30 cellular contexts compared by ENCODE assay signal in genomic region chrX:135509885-135510284, GRCh38.
"Had no signal": no experiment of that assay in that cellular context is flagged by ENCODE, and none has a peak within 500 bp of the region (broad histone marks: within the 10 kb centered on the region; RNA-seq: fewer than 3 reads in every experiment).

No MANE protein-coding gene starts in this region.

- H3K4me1 ChIP-seq: adrenal gland, Peyer's patch had no signal

- DNase-seq: activated B cell treated with CpG ODN at 0.5 μM for 24 hours; activated CD4-positive, alpha-beta memory T cell treated with anti-CD3 and anti-CD28 coated beads for 36 hours; activated CD4-positive, alpha-beta T cell treated with anti-CD3 and anti-CD28 coated beads for 4 hours; activated CD4-positive, alpha-beta T cell treated with anti-CD3 and anti-CD28 coated beads, Interleukin-2, amount 50 U/mL, for 1 hour; activated CD4-positive, CD25-positive, alpha-beta regulatory T cell treated with anti-CD3 and anti-CD28 coated beads, Interleukin-2, amount 50 U/mL, for 72 hours; activated CD8-positive, alpha-beta memory T cell treated with anti-CD3 and anti-CD28 coated beads, Interleukin-2, amount 50 U/mL, for 4 hours; activated gamma-delta T cell treated with Interleukin-2 at 50 U/mL for 16 hours; activated naive CD4-positive, alpha-beta T cell treated with anti-CD3 and anti-CD28 coated beads for 36 hours; activated T-cell treated with anti-CD3 and anti-CD28 coated beads for 4 hours; activated T-cell treated with anti-CD3 and anti-CD28 coated beads, Interleukin-2, amount 50 U/mL, for 4 hours; adrenal gland; NCI-H1092 treated with DMSO at 0.1 percent for 48 hours; NCI-H1417; NCI-H146; NCI-H187; NCI-H2029 treated with DMSO at 0.1 percent for 48 hours; NCI-H2107; NCI-H2171; NCI-H510A; NCI-H526; NCI-H774; PC-3; Peyer's patch; RPMI8226; SW 1271; T-helper 1 cell; T-helper 2 cell; T-helper 9 cell had no signal

- H3K9me3 ChIP-seq: adrenal gland, Peyer's patch had no signal

- H3K27ac ChIP-seq: adrenal gland, Peyer's patch, VCaP had no signal

- H3K27me3 ChIP-seq: adrenal gland, Peyer's patch had no signal

- ATAC-seq: activated naive CD4-positive, alpha-beta T cell treated with anti-CD3 and anti-CD28 coated beads, Interleukin-2, amount 50 U/mL, for 72 hours; activated T-cell treated with anti-CD3 and anti-CD28 coated beads, Interleukin-2, amount 50 U/mL, for 4 hours; PC-3 had no signal

- H3K36me3 ChIP-seq: adrenal gland, Peyer's patch had no signal

- H3K4me3 ChIP-seq: adrenal gland, Peyer's patch had no signal
